ENCODE assay signal across 24 cellular contexts in genomic region chr10:124245191-124245590, GRCh38.
"Had no signal": no experiment of that assay in that cellular context is flagged by ENCODE, and none has a peak within 500 bp of the region (broad histone marks: within the 10 kb centered on the region; RNA-seq: fewer than 3 reads in every experiment).

No MANE protein-coding gene starts in this region.

- H3K4me1 ChIP-seq: colonic mucosa, foreskin keratinocyte, left lung, sigmoid colon, transverse colon, upper lobe of right lung, uterus had no signal

- FAIRE-seq: endothelial cell of umbilical vein, islet of Langerhans, pancreas had no signal

- H3K27ac ChIP-seq: colonic mucosa, esophagus muscularis mucosa, foreskin keratinocyte, gastroesophageal sphincter, heart right ventricle, left lung, neutrophil, pancreas, sigmoid colon, transverse colon, upper lobe of right lung, uterus had no signal

- DNase-seq: colonic mucosa; dermis blood vessel endothelial cell; effector memory CD4-positive, alpha-beta T cell; foreskin keratinocyte; glutamatergic neuron; heart right ventricle; hippocampal formation; left cardiac atrium; mammary epithelial cell; natural killer cell; pancreas; stimulated activated CD4-positive, alpha-beta T cell treated with anti-CD3 and anti-CD28 coated beads, Interleukin-4, amount 100 ng/mL, for 4 hours; stimulated activated naive CD8-positive, alpha-beta T cell treated with anti-CD3 and anti-CD28 coated beads, Interleukin-15, Interleukin-2, amounts not matched to agents 100 U/mL and 50 U/mL, for 24 hours had no signal

- ATAC-seq: foreskin keratinocyte; natural killer cell; pancreas; stimulated activated memory B cell treated with anti-CD40 and anti-IgM and Interleukin-4, amounts not matched to agents 10 μg/mL and 1 μg/mL and 100 μg/mL, for 72 hours; stimulated activated naive CD8-positive, alpha-beta T cell treated with anti-CD3 and anti-CD28 coated beads, Interleukin-15, Interleukin-2, amounts not matched to agents 100 U/mL and 50 U/mL, for 24 hours; upper lobe of right lung had no signal

- H3K4me3 ChIP-seq: colonic mucosa, esophagus muscularis mucosa, gastroesophageal sphincter, heart right ventricle, left lung, pancreas, sigmoid colon, transverse colon, upper lobe of right lung, uterus had no signal

- H3K9me3 ChIP-seq: colonic mucosa, esophagus muscularis mucosa, gastroesophageal sphincter, left lung, neutrophil, pancreas, sigmoid colon, transverse colon, upper lobe of right lung, uterus had no signal

- H3K36me3 ChIP-seq: colonic mucosa, esophagus muscularis mucosa, gastroesophageal sphincter, heart right ventricle, left lung, neutrophil, pancreas, sigmoid colon, transverse colon, upper lobe of right lung, uterus had no signal

- H3K27me3 ChIP-seq: colonic mucosa, esophagus muscularis mucosa, foreskin keratinocyte, gastroesophageal sphincter, left lung, neutrophil, pancreas, sigmoid colon, transverse colon, upper lobe of right lung, uterus had no signal
